Comparison of ENCODE assay signal across 1 cellular context in the genomic region with DNA sequence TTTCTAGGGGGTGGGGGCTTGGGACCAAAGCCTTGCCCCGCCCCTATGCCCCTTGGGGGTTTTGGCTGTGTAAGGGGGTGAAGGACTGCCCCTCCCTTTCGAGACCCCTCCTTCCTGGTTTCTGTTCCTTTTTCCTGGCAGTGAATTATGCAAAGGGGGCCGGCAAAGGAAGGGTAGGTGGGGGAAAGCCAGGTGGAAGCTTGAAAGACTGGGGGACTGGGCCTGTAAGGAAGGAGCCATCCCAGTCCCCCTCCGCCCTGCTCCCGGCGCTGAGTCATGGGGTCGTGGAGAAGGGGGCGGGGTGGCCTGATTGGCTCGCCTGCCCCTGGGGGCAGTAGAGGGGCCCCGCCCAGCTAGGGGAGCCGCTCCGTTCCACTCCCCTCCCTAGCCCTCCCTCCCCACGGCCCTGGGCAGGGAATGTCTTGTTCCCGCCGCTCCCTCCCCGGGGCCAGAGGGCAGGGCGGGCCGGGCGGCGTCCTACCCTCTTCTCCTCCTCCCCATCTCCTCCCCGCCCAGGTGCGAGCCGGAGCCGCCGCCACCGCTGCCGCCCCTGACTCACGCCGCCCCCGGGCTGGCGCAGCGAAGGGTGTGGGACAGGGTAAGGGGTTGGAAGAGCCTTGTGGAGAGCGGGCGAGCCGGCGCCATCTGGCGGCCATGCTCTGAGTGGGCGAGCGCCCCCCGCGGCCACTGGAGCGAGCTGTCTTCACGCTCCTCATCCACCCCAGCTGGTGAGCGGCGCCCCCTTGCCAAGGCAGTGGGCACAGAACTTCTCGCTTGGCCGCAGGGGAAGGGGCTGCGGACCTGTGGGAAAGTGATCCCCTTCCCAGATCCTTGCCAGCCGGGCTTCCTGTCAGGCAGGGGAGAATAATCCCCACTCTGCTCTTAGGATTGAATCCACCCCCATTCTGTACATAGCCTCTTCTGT.
TF ChIP-seq lines count a peak whose summit lies in the region.

No MANE protein-coding gene starts in this region.

TF ChIP-seq in K562, 482 proteins besides CTCF, POLR2A, EP300 and RAD21 (continued from another document and continues in another):
- TF ChIP-seq, protein P1, sequence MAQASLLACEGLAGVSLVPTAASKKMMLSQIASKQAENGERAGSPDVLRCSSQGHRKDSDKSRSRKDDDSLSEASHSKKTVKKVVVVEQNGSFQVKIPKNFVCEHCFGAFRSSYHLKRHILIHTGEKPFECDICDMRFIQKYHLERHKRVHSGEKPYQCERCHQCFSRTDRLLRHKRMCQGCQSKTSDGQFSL (CRISPR knock-in tag; IDR thresholded peaks at IDR 0.05) = peak; percentile 72
- TF ChIP-seq, protein P1 (tag; IDR thresholded peaks at IDR 0.05) = no peak
- TF ChIP-seq, protein P2, sequence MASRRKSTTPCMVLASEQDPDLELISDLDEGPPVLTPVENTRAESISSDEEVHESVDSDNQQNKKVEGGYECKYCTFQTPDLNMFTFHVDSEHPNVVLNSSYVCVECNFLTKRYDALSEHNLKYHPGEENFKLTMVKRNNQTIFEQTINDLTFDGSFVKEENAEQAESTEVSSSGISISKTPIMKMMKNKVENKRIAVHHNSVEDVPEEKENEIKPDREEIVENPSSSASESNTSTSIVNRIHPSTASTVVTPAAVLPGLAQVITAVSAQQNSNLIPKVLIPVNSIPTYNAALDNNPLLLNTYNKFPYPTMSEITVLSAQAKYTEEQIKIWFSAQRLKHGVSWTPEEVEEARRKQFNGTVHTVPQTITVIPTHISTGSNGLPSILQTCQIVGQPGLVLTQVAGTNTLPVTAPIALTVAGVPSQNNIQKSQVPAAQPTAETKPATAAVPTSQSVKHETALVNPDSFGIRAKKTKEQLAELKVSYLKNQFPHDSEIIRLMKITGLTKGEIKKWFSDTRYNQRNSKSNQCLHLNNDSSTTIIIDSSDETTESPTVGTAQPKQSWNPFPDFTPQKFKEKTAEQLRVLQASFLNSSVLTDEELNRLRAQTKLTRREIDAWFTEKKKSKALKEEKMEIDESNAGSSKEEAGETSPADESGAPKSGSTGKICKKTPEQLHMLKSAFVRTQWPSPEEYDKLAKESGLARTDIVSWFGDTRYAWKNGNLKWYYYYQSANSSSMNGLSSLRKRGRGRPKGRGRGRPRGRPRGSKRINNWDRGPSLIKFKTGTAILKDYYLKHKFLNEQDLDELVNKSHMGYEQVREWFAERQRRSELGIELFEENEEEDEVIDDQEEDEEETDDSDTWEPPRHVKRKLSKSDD (conservative IDR thresholded peaks at IDR 0.05; ENCODE audit: low read length) = 0 out of 2 replicates have a peak, but pooled peaks have one; percentile 12
- TF ChIP-seq TCF7L2 (IDR thresholded peaks at IDR 0.05; ENCODE audit: low read depth, low read length) (peak; percentile 43; the same call in 1 of the 2 replicates), FIP1L1 (IDR thresholded peaks at IDR 0.05; ENCODE audit: low read depth, low read length, poor library complexity, severe bottlenecking) (peak; percentile 99), XRCC5 (IDR thresholded peaks at IDR 0.05; ENCODE audit: low read depth, low read length) (peak; percentile 99), EGR1 (conservative IDR thresholded peaks at IDR 0.05) (peak; percentile 99), CEBPG (CRISPR knock-in tag; IDR thresholded peaks at IDR 0.05) (no peak), CEBPG (tag; conservative IDR thresholded peaks at IDR 0.05 in 1 of 2, IDR thresholded peaks at IDR 0.05 in 1 of 2) (no peak), POLR2G (IDR thresholded peaks at IDR 0.05; ENCODE audit: low read depth, low read length) (peak; percentile 87), ZNF384 (IDR thresholded peaks at IDR 0.05; ENCODE audit: low read depth, low read length) (peak; percentile 25; the same call in 1 of the 2 replicates), RBM34 (IDR thresholded peaks at IDR 0.05; ENCODE audit: borderline replicate concordance, insufficient read depth, low read length) (0 out of 2 replicates have a peak, but pooled peaks have one; percentile 55), TBP (optimal IDR thresholded peaks at IDR 0.05; ENCODE audit: low read depth, low read length) (peak; percentile 18), NBN (IDR thresholded peaks at IDR 0.05; ENCODE audit: low read depth) (peak; percentile 58; the same call in 1 of the 2 replicates), ZNF561 (CRISPR knock-in tag; conservative IDR thresholded peaks at IDR 0.05) (0 out of 2 replicates have a peak, but pooled peaks have one; percentile 30), ZNF584 (CRISPR knock-in tag; IDR thresholded peaks at IDR 0.05; ENCODE audit: low read depth) (0 out of 2 replicates have a peak, but pooled peaks have one; percentile 35), ZBTB17 (CRISPR knock-in tag; IDR thresholded peaks at IDR 0.05) (peak; percentile 79), CAMTA2 (CRISPR knock-in tag; conservative IDR thresholded peaks at IDR 0.05) (0 out of 2 replicates have a peak, but pooled peaks have one; percentile 10), GABPB1 (CRISPR knock-in tag; IDR thresholded peaks at IDR 0.05) (peak; percentile 86), HDAC1 (IDR thresholded peaks at IDR 0.05) (peak in 1 of 2 experiments; percentile 86; a peak in 2 of 4 replicates), ERF (CRISPR knock-in tag; IDR thresholded peaks at IDR 0.05) (0 out of 2 replicates have a peak, but pooled peaks have one; percentile 54), NFE2 (IDR thresholded peaks at IDR 0.05; ENCODE audit: low read depth) (peak; percentile 78; the same call in 1 of the 2 replicates), BRCA1 (IDR thresholded peaks at IDR 0.05) (no peak), BRCA1 (CRISPR knock-in tag; IDR thresholded peaks at IDR 0.05) (no peak), SUPT5H (IDR thresholded peaks at IDR 0.05) (peak; percentile 73), ZNF644 (tag; IDR thresholded peaks at IDR 0.05; ENCODE audit: low read depth) (no peak), TOE1 (IDR thresholded peaks at IDR 0.05; ENCODE audit: borderline replicate concordance) (peak; percentile 62; the same call in 1 of the 2 replicates), TOE1 (CRISPR knock-in tag; IDR thresholded peaks at IDR 0.05; ENCODE audit: borderline replicate concordance, low read depth) (0 out of 2 replicates have a peak, but pooled peaks have one; percentile 29), L3MBTL2 (IDR thresholded peaks at IDR 0.05) (peak; percentile 64; the same call in 1 of the 2 replicates), TEAD1 (CRISPR knock-in tag; IDR thresholded peaks at IDR 0.05) (peak in 1 of 2 experiments; percentile 80; a peak in 2 of 4 replicates), TARDBP (IDR thresholded peaks at IDR 0.05) (peak; percentile 75), PCBP1 (IDR thresholded peaks at IDR 0.05; ENCODE audit: low read depth, low read length, poor library complexity, severe bottlenecking) (peak; percentile 96), NEUROD1 (IDR thresholded peaks at IDR 0.05; ENCODE audit: borderline replicate concordance, low read depth, low read length, partially characterized antibody) (peak; percentile 62), LCOR (CRISPR knock-in tag; IDR thresholded peaks at IDR 0.05) (peak; percentile 97), SPI1 (IDR thresholded peaks at IDR 0.05; ENCODE audit: borderline replicate concordance, low read depth, low read length) (no peak)
- TF ChIP-seq, protein P3, sequence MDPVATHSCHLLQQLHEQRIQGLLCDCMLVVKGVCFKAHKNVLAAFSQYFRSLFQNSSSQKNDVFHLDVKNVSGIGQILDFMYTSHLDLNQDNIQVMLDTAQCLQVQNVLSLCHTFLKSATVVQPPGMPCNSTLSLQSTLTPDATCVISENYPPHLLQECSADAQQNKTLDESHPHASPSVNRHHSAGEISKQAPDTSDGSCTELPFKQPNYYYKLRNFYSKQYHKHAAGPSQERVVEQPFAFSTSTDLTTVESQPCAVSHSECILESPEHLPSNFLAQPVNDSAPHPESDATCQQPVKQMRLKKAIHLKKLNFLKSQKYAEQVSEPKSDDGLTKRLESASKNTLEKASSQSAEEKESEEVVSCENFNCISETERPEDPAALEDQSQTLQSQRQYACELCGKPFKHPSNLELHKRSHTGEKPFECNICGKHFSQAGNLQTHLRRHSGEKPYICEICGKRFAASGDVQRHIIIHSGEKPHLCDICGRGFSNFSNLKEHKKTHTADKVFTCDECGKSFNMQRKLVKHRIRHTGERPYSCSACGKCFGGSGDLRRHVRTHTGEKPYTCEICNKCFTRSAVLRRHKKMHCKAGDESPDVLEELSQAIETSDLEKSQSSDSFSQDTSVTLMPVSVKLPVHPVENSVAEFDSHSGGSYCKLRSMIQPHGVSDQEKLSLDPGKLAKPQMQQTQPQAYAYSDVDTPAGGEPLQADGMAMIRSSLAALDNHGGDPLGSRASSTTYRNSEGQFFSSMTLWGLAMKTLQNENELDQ (CRISPR knock-in tag; IDR thresholded peaks at IDR 0.05; ENCODE audit: borderline replicate concordance) = no peak
- TF ChIP-seq, protein P4, sequence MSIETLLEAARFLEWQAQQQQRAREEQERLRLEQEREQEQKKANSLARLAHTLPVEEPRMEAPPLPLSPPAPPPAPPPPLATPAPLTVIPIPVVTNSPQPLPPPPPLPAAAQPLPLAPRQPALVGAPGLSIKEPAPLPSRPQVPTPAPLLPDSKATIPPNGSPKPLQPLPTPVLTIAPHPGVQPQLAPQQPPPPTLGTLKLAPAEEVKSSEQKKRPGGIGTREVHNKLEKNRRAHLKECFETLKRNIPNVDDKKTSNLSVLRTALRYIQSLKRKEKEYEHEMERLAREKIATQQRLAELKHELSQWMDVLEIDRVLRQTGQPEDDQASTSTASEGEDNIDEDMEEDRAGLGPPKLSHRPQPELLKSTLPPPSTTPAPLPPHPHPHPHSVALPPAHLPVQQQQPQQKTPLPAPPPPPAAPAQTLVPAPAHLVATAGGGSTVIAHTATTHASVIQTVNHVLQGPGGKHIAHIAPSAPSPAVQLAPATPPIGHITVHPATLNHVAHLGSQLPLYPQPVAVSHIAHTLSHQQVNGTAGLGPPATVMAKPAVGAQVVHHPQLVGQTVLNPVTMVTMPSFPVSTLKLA (conservative IDR thresholded peaks at IDR 0.05) = peak; percentile 66 to 85
- TF ChIP-seq, protein P5, sequence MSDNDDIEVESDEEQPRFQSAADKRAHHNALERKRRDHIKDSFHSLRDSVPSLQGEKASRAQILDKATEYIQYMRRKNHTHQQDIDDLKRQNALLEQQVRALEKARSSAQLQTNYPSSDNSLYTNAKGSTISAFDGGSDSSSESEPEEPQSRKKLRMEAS (CRISPR knock-in tag; IDR thresholded peaks at IDR 0.05) = peak; percentile 79
- TF ChIP-seq, protein P6, sequence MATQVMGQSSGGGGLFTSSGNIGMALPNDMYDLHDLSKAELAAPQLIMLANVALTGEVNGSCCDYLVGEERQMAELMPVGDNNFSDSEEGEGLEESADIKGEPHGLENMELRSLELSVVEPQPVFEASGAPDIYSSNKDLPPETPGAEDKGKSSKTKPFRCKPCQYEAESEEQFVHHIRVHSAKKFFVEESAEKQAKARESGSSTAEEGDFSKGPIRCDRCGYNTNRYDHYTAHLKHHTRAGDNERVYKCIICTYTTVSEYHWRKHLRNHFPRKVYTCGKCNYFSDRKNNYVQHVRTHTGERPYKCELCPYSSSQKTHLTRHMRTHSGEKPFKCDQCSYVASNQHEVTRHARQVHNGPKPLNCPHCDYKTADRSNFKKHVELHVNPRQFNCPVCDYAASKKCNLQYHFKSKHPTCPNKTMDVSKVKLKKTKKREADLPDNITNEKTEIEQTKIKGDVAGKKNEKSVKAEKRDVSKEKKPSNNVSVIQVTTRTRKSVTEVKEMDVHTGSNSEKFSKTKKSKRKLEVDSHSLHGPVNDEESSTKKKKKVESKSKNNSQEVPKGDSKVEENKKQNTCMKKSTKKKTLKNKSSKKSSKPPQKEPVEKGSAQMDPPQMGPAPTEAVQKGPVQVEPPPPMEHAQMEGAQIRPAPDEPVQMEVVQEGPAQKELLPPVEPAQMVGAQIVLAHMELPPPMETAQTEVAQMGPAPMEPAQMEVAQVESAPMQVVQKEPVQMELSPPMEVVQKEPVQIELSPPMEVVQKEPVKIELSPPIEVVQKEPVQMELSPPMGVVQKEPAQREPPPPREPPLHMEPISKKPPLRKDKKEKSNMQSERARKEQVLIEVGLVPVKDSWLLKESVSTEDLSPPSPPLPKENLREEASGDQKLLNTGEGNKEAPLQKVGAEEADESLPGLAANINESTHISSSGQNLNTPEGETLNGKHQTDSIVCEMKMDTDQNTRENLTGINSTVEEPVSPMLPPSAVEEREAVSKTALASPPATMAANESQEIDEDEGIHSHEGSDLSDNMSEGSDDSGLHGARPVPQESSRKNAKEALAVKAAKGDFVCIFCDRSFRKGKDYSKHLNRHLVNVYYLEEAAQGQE (CRISPR knock-in tag; IDR thresholded peaks at IDR 0.05; ENCODE audit: low read depth) = peak; percentile 33; the same call in 1 of the 2 replicates
- TF ChIP-seq, protein P7, sequence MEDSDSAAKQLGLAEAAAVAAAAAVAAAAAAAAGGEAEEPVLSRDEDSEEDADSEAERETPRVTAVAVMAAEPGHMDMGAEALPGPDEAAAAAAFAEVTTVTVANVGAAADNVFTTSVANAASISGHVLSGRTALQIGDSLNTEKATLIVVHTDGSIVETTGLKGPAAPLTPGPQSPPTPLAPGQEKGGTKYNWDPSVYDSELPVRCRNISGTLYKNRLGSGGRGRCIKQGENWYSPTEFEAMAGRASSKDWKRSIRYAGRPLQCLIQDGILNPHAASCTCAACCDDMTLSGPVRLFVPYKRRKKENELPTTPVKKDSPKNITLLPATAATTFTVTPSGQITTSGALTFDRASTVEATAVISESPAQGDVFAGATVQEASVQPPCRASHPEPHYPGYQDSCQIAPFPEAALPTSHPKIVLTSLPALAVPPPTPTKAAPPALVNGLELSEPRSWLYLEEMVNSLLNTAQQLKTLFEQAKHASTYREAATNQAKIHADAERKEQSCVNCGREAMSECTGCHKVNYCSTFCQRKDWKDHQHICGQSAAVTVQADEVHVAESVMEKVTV (CRISPR knock-in tag; IDR thresholded peaks at IDR 0.05) = peak; percentile 84
- TF ChIP-seq, protein P8, sequence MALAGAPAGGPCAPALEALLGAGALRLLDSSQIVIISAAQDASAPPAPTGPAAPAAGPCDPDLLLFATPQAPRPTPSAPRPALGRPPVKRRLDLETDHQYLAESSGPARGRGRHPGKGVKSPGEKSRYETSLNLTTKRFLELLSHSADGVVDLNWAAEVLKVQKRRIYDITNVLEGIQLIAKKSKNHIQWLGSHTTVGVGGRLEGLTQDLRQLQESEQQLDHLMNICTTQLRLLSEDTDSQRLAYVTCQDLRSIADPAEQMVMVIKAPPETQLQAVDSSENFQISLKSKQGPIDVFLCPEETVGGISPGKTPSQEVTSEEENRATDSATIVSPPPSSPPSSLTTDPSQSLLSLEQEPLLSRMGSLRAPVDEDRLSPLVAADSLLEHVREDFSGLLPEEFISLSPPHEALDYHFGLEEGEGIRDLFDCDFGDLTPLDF (CRISPR knock-in tag; IDR thresholded peaks at IDR 0.05) = peak; percentile 62; the same call in 1 of the 2 replicates
